8 cellular contexts compared by ENCODE assay signal in genomic region chr12:62879228-62879627, GRCh38. TPM values are rescaled to one million over a fixed set of nuclear protein-coding genes. Genes with fewer than 3 reads are reported as not detected.
DNase-seq lines count a peak whose midpoint lies in the region; ATAC-seq, FAIRE-seq and TF ChIP-seq lines count a peak whose summit lies in the region.
"Not testable (repeated sequence)": the region's sequence is repeated elsewhere in the genome, so short reads cannot be mapped to it uniquely, and the experiment has no call there.
"Had no signal": no experiment of that assay in that cellular context is flagged by ENCODE, and none has a peak within 500 bp of the region (broad histone marks: within the 10 kb centered on the region; RNA-seq: fewer than 3 reads in every experiment).

No MANE protein-coding gene starts in this region.

- not testable (repeated sequence) for H2BK5ac ChIP-seq in H1 (ENCODE audit: low read depth, low read length)

- not testable (repeated sequence) for H3K4me3 ChIP-seq in HEK293 (ENCODE audit: low read depth, low read length); K562; H1 (ENCODE audit: extremely low read depth in 1 of 4, insufficient read depth in 2 of 4, low read depth in 3 of 4, low read length in 4 of 4)

- FAIRE-seq in K562 (lab: Jason Lieb, UNC); H1 (lab: Jason Lieb, UNC): not testable (repeated sequence)

- not testable (repeated sequence) for H3K4ac ChIP-seq in H1 (replicated peaks; ENCODE audit: insufficient read length, low read depth, low read length)

- H4K20me1 ChIP-seq in K562 (replicated peaks; ENCODE audit: control insufficient read depth, insufficient read depth, low read length); H1 (replicated peaks in 1 of 2; ENCODE audit: control insufficient read depth in 1 of 2, insufficient read depth in 2 of 2, low read length in 2 of 2): not testable (repeated sequence)

- H3K14ac ChIP-seq in H1 (ENCODE audit: insufficient read length) = not testable (repeated sequence)

- in situ Hi-C loops in K562 (cut with MboI) = not testable (repeated sequence)

- not testable (repeated sequence) for H3K56ac ChIP-seq in H1 (replicated peaks; ENCODE audit: insufficient read length, low read depth, low read length)

- not testable (repeated sequence) for H4K5ac ChIP-seq in H1 (ENCODE audit: insufficient read length, low read depth, low read length)

- not testable (repeated sequence) for TF ChIP-seq CTCF in HEK293 (tag by site-specific recombination; IDR thresholded peaks at IDR 0.05); K562 (IDR thresholded peaks at IDR 0.05 in 2 of 3, conservative IDR thresholded peaks at IDR 0.05 in 1 of 3; ENCODE audit: insufficient read depth in 2 of 3, low read depth in 1 of 3, low read length in 3 of 3); H1 (IDR thresholded peaks at IDR 0.05; ENCODE audit: control extremely low read depth in 1 of 3, insufficient read depth in 1 of 3, low read depth in 1 of 3, low read length in 3 of 3)

- H3K4me1 ChIP-seq in HEK293 (ENCODE audit: control insufficient read depth, insufficient read depth, low read length); K562 (replicated peaks in 1 of 2; ENCODE audit: control insufficient read depth in 2 of 2, insufficient read depth in 2 of 2, low read length in 2 of 2); H1 (replicated peaks in 1 of 4; ENCODE audit: control insufficient read depth in 3 of 4, insufficient read depth in 4 of 4, low read length in 3 of 4): not testable (repeated sequence)

- not testable (repeated sequence) for H4K91ac ChIP-seq in H1 (replicated peaks; ENCODE audit: insufficient read length, low read length)

- not testable (repeated sequence) for BruUV-seq in K562 (replicated peaks; lab: Mats Ljungman, UMichigan)

- not testable (repeated sequence) for H3K9me1 ChIP-seq in K562 (ENCODE audit: control insufficient read depth, insufficient read depth, low read length)

- H3K4me2 ChIP-seq in K562 (ENCODE audit: insufficient read depth, low read length); H1 (ENCODE audit: insufficient read depth in 1 of 2, low read depth in 2 of 2, low read length in 2 of 2): not testable (repeated sequence)

- WGBS in K562 (ENCODE audit: insufficient coverage, low coverage, missing lambda C conversion rate) = 54% methylated on average over 3 of the region's 3 CpGs
- 84% methylated on average over 3 of the region's 3 CpGs; no CpG with 5 or more reads in 1 of the 2 experiments for WGBS in H1 (ENCODE audit: extremely low coverage in 1 of 2, insufficient coverage in 1 of 2, insufficient read length in 1 of 2, insufficient replicate concordance in 2 of 2, low coverage in 1 of 2, low lambda C conversion rate in 2 of 2, missing lambda C conversion rate in 1 of 2), 2 experiments

- not testable (repeated sequence) for H2BK20ac ChIP-seq in H1 (ENCODE audit: low read length)

- intact Hi-C loops in K562 (cut with micrococcal nuclease) = not testable (repeated sequence)

- H3K23me2 ChIP-seq in H1 (ENCODE audit: low read depth, low read length) = not testable (repeated sequence)

- POLR2A ChIA-PET in HEK293 (lab: Yijun Ruan, JAX); K562 (lab: Yijun Ruan, JAX); H1 (lab: Charles Lee; ENCODE audit: partially characterized antibody): not testable (repeated sequence)

- H2BK15ac ChIP-seq in H1 (ENCODE audit: low read length) = not testable (repeated sequence)

- TF ChIP-seq POLR2A in K562 (conservative IDR thresholded peaks at IDR 0.05); H1 (IDR thresholded peaks at IDR 0.05; ENCODE audit: control extremely low read depth in 1 of 2, low read depth in 2 of 2, low read length in 2 of 2): not testable (repeated sequence)

- not testable (repeated sequence) for DNase-seq in K562 (ENCODE audit: extremely low read depth in 1 of 4, low spot score in 3 of 4); H1 (ENCODE audit: low read depth in 1 of 2, low spot score in 2 of 2)

- H3K9ac ChIP-seq in K562 (ENCODE audit: insufficient read depth in 1 of 2, low read depth in 2 of 2, low read length in 2 of 2); H1 (replicated peaks in 1 of 4; ENCODE audit: extremely low read depth in 1 of 4, low read depth in 3 of 4, low read length in 3 of 4): not testable (repeated sequence)

- not testable (repeated sequence) for H4K8ac ChIP-seq in H1 (ENCODE audit: extremely low read depth, insufficient read depth, low read length)

- not testable (repeated sequence) for TF ChIP-seq EP300 in K562 (IDR thresholded peaks at IDR 0.05; ENCODE audit: low read length); H1 (IDR thresholded peaks at IDR 0.05; ENCODE audit: borderline replicate concordance in 1 of 2, low read depth in 2 of 2, low read length in 2 of 2)

- H3K27ac ChIP-seq in HEK293 (ENCODE audit: extremely low read depth, low read depth, low read length); K562 (ENCODE audit: extremely low read depth, low read depth, low read length); H1 (ENCODE audit: low read depth, low read length): not testable (repeated sequence)

- H3K79me2 ChIP-seq in K562 (ENCODE audit: control insufficient read depth, insufficient read depth, low read length) = not testable (repeated sequence)
- H3K79me2 ChIP-seq in H1 (ENCODE audit: control insufficient read depth in 1 of 2, insufficient read depth in 2 of 2, low read length in 2 of 2) = peaks cover 0 to 15% of the 10 kb centered on the region in 2 experiments; a peak in 2 of 4 replicates

- not testable (repeated sequence) for H2BK12ac ChIP-seq in H1 (ENCODE audit: low read depth, low read length)

- not testable (repeated sequence) for H3K18ac ChIP-seq in H1 (ENCODE audit: extremely low read depth, low read length)

- H3K79me1 ChIP-seq in H1 (ENCODE audit: low read depth, low read length) = not testable (repeated sequence)

- not testable (repeated sequence) for H3K23ac ChIP-seq in H1 (ENCODE audit: insufficient read length)

- H3K27me3 ChIP-seq in K562 (ENCODE audit: control insufficient read depth in 2 of 2, insufficient read depth in 2 of 2, low read length in 2 of 2); H1 (replicated peaks in 1 of 4; ENCODE audit: control insufficient read depth in 3 of 4, extremely low read depth in 1 of 4, insufficient read depth in 3 of 4, low read length in 3 of 4): not testable (repeated sequence)

- H3K9me3 ChIP-seq in HEK293 (ENCODE audit: control insufficient read depth, insufficient read depth, low read depth, low read length); K562 (replicated peaks; ENCODE audit: control insufficient read depth, insufficient read depth, low read depth, low read length); H1 (ENCODE audit: insufficient read depth in 2 of 2, low read depth in 1 of 2, low read length in 1 of 2): not testable (repeated sequence)

- ATAC-seq in K562 = not testable (repeated sequence)

- CTCF ChIA-PET in HEK293 (lab: Yijun Ruan, JAX); K562 (lab: Yijun Ruan, JAX; ENCODE audit: low intra/inter-chr PET ratio): not testable (repeated sequence)
- CTCF ChIA-PET in H1 (lab: Charles Lee; ENCODE audit: partially characterized antibody) = interaction anchor here (0.6 kb wide), 1 partner anchor 33 kb away, joined by 4 read pairs; no protein-coding TSS in a partner anchor

- H2AFZ ChIP-seq in K562 (ENCODE audit: low read depth, low read length); H1 (ENCODE audit: low read length): not testable (repeated sequence)

- not testable (repeated sequence) for H2AK5ac ChIP-seq in H1 (ENCODE audit: low read depth, low read length)

- H2BK120ac ChIP-seq in H1 (replicated peaks; ENCODE audit: low read depth, low read length) = not testable (repeated sequence)

- not testable (repeated sequence) for H3K36me3 ChIP-seq in HEK293 (ENCODE audit: control insufficient read depth in 2 of 2, insufficient read depth in 1 of 2, low read length in 2 of 2); K562 (ENCODE audit: control insufficient read depth, insufficient read depth, low read length); H1 (ENCODE audit: control insufficient read depth in 2 of 4, insufficient read depth in 4 of 4, low read length in 3 of 4)

- TF ChIP-seq RAD21 in K562 (CRISPR knock-in tag; conservative IDR thresholded peaks at IDR 0.05 in 1 of 2, IDR thresholded peaks at IDR 0.05 in 1 of 2); H1 (IDR thresholded peaks at IDR 0.05 in 1 of 2, conservative IDR thresholded peaks at IDR 0.05 in 1 of 2; ENCODE audit: low read depth in 2 of 2, low read length in 2 of 2): not testable (repeated sequence)

RNA-seq across cellular contexts. Expression of gene PPM1H, which starts 55.7 kb away (rescaled TPM):
- total RNA-seq in K562 (2011; cell fraction: chromatin; rRNA removed; ENCODE audit: low replicate concordance) = 4.0 and 12.4 TPM in 2 replicates
- total RNA-seq in K562 (2011; cell fraction: nucleolus; rRNA removed) = 5.7 and 6.2 TPM in 2 replicates
- 5.2 and 6.4 TPM in 2 replicates for total RNA-seq in K562 (2011; cell fraction: nucleoplasm; rRNA removed)
- total RNA-seq in K562 (2014; rRNA removed) (11.3 and 13.0 TPM in 2 replicates), K562 (2014; rRNA removed; fragmentation: Illumina TruSeq; extraction: Trizol) (13.7 and 17.2 TPM in 2 replicates), K562 (2015; rRNA removed; fragmentation: Illumina TruSeq; extraction: Trizol) (29.0 and 29.3 TPM in 2 replicates), K562 (2021) (21.5 and 23.0 TPM in 2 replicates)
- polyA plus RNA-seq in K562 (2011; rRNA removed) (4.8 and 6.1 TPM in 2 replicates), K562 (2014; fragmentation: Illumina TruSeq; extraction: Trizol) (11.1 and 11.6 TPM in 2 replicates), K562 (2014; fragmentation: Nextera tagmentation; extraction: Ambion mirVana) (1 to 10 TPM; 5.3 to 8.1 TPM), K562 (2014; rRNA removed) (9.3 and 9.7 TPM in 2 replicates), H1 (2011; rRNA removed) (16.4 and 17.3 TPM in 2 replicates)
- polyA plus RNA-seq in K562 (2011; cell fraction: cytosol; rRNA removed) = 4.5 and 5.7 TPM in 2 replicates
- 3.7 and 4.0 TPM in 2 replicates for polyA plus RNA-seq in K562 (2011; cell fraction: nucleus; rRNA removed)
- polyA plus RNA-seq in K562 (2012) = 9.0 and 13.2 TPM in 2 replicates
- 10.7 and 12.0 TPM in 2 replicates for polyA minus RNA-seq in K562 (2011; rRNA and poly(A)+ RNA removed)
- polyA minus RNA-seq in K562 (2011; cell fraction: cytosol; rRNA and poly(A)+ RNA removed) = 6.6 and 9.7 TPM in 2 replicates
- polyA minus RNA-seq in K562 (2011; cell fraction: nucleus; rRNA and poly(A)+ RNA removed) = 5.8 and 6.6 TPM in 2 replicates
- total RNA-seq in H1 (2021; fragmentation: NEBNext Ultra II Directional; extraction: Animal tissue kit (Norgen Biotek cat#: 25700)) = 35.6 and 36.1 TPM in 2 replicates
- 15.5 TPM for polyA plus RNA-seq in H1 (2011; cell fraction: cytosol; rRNA removed)
- polyA plus RNA-seq in H1 (2011; cell fraction: nucleus; rRNA removed) = 19.3 TPM
- polyA plus RNA-seq in H1 (2012, experiment 1 of 2) = 16.8 to 23.0 TPM (median 19.0 TPM) in 4 replicates
- polyA plus RNA-seq in H1 (2012, experiment 2 of 2) = 5.3 TPM
- 15.7 TPM for polyA plus RNA-seq in H1 (2013, experiment 1 of 2)
- 17.2 TPM for polyA plus RNA-seq in H1 (2013, experiment 2 of 2)
- 28.9 and 31.2 TPM in 2 replicates for polyA minus RNA-seq in H1 (2011; rRNA and poly(A)+ RNA removed)
- 47.5 TPM for polyA minus RNA-seq in H1 (2011; cell fraction: cytosol; rRNA and poly(A)+ RNA removed)
- 26.1 TPM for polyA minus RNA-seq in H1 (2011; cell fraction: nucleus; rRNA and poly(A)+ RNA removed)
- total RNA-seq: B cell; CD4-positive, alpha-beta T cell; CD8-positive, alpha-beta T cell had no signal
- polyA plus RNA-seq: CD4-positive, alpha-beta memory T cell; CD8-positive, alpha-beta memory T cell had no signal
